25 cellular contexts compared by ENCODE assay signal in the genomic region with DNA sequence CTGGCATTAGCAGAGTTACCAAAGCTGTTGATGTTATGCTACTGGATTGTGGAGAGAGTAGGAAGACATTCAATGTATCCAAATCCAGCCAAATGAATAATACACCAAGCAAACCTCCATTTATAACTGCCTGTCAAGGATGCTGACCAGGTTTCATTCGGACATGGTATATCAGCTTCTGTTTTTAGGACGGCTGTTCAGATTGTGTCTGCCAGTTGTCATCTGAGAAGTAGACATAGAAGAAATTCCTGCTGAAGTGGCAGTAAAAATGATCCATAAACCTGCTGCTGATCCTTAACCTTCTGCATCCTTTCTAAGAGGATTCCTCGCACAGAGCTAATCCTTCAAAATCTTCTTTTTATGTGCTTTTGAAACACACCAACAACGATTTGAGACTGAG.
DNase-seq lines count a peak whose midpoint lies in the region; ATAC-seq, FAIRE-seq and TF ChIP-seq lines count a peak whose summit lies in the region.
"Had no signal": no experiment of that assay in that cellular context is flagged by ENCODE, and none has a peak within 500 bp of the region (broad histone marks: within the 10 kb centered on the region; RNA-seq: fewer than 3 reads in every experiment).

No MANE protein-coding gene starts in this region.

- DNase-seq in D721Med (ENCODE audit: insufficient read length, low spot score): no peak
- peak; percentile 59 for DNase-seq in NCI-H524 treated with DMSO at 0.1 percent for 48 hours (lab: John Stamatoyannopoulos, UW)
- DNase-seq in NCI-H82 treated with DMSO at 0.1 percent for 48 hours (lab: John Stamatoyannopoulos, UW; ENCODE audit: unreplicated experiment): peak; percentile 62
- DNase-seq in left kidney (ENCODE audit: low read depth, low spot score): peak; percentile 70
- DNase-seq in left lobe of liver (ENCODE audit: low spot score): no peak
- no peak for DNase-seq in OCI-M2 (lab: John Stamatoyannopoulos, UW; ENCODE audit: unreplicated experiment)
- DNase-seq in MCF 10A (ENCODE audit: unreplicated experiment): no peak
- DNase-seq: AML-193; Caco-2; Calu3; CD4-positive, alpha-beta T cell; CD8-positive, alpha-beta T cell; DMS 273 treated with DMSO at 0.1 percent for 48 hours; DMS153; DMS53; DMS79; DND-41; EL; GDM1 had no signal

- H3K9me3 Mint-ChIP-seq in MCF 10A (ENCODE audit: unreplicated experiment): no peaks in the 10 kb centered on the region
- H3K9me3 Mint-ChIP-seq: CD4-positive, alpha-beta T cell had no signal

- ATAC-seq in left lobe of liver (no peak), GM19455 (IDR thresholded peaks at IDR 0.05; ENCODE audit: unreplicated experiment) (no peak)
- ATAC-seq: A549; CD8-positive, alpha-beta T cell; GM12878 had no signal

- no TSS peak for BruUV-seq in MCF 10A (replicated peaks; lab: Mats Ljungman, UMichigan)

- no peak overlapping the region for H3K27ac Mint-ChIP-seq in MCF 10A (ENCODE audit: low read depth, unreplicated experiment)
- H3K27ac Mint-ChIP-seq: B cell; CD4-positive, alpha-beta T cell; CD8-positive, alpha-beta T cell had no signal

- no peak for TF ChIP-seq CTCF in D721Med (IDR thresholded peaks at IDR 0.05; ENCODE audit: insufficient read depth, missing control alignments)
- TF ChIP-seq CTCF in MCF 10A (IDR thresholded peaks at IDR 0.05; ENCODE audit: unreplicated experiment): no peak

- H3K27me3 Mint-ChIP-seq in MCF 10A (ENCODE audit: insufficient read depth, unreplicated experiment): no peaks in the 10 kb centered on the region

- intact Hi-C loops in MCF 10A (cut with micrococcal nuclease): no loop called here

- FAIRE-seq in D721Med (lab: Jason Lieb, UNC): peak; percentile 97
- FAIRE-seq: GM12878, GM12892, GM18507 had no signal

- H3K4me3 Mint-ChIP-seq in MCF 10A (ENCODE audit: unreplicated experiment): no peak overlapping the region
- H3K4me3 Mint-ChIP-seq: B cell; CD4-positive, alpha-beta T cell; CD8-positive, alpha-beta T cell had no signal

- CTCF ChIA-PET in MCF 10A (lab: Yijun Ruan, JAX): interaction anchor here (0.6 to 1.3 kb wide), 5 partner anchors 18 to 497 kb away, joined by 3 to 4 read pairs (median 3); no protein-coding TSS in a partner anchor

- no peaks in the 10 kb centered on the region for H3K4me1 Mint-ChIP-seq in MCF 10A (ENCODE audit: insufficient read depth, unreplicated experiment)
- H3K4me1 Mint-ChIP-seq: B cell had no signal

- no peaks in the 10 kb centered on the region for H3K36me3 Mint-ChIP-seq in MCF 10A (ENCODE audit: insufficient read depth, unreplicated experiment)
- H3K36me3 Mint-ChIP-seq: CD8-positive, alpha-beta T cell had no signal

- POLR2A ChIA-PET in MCF 10A (lab: Yijun Ruan, JAX): no interaction called here

Comparison
In these comparisons a context has a peak if more than half of its experiments do, and no peak if none do; other contexts are left out.
1. DNase-seq: peak in NCI-H524 treated with DMSO at 0.1 percent for 48 hours (single experiment), NCI-H82 treated with DMSO at 0.1 percent for 48 hours (single experiment) and left kidney (single experiment); none in D721Med (single experiment), left lobe of liver (single experiment), OCI-M2 (single experiment) and MCF 10A (single experiment).